ENCODE assay signal across 15 cellular contexts in the genomic region with DNA sequence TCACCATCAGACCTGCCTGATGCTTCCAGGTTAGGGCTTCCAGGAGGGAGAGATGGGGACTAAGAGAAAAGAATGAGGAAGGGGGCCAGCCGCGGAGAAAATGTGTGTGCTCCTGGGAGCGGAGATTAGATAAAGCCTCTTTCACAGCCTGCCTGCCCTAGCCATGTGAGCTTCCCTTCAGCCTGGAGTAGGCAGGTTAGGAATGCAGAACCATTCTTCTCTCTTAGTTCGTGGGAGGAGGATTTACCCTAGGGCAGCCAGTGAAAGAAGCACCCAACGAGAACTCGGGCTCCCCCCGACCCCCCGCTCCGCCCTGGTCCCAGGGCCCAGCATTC. TPM values are rescaled to one million over a fixed set of nuclear protein-coding genes. Genes with fewer than 3 reads are reported as not detected.
DNase-seq lines count a peak whose midpoint lies in the region; ATAC-seq and TF ChIP-seq lines count a peak whose summit lies in the region.
"Had no signal": no experiment of that assay in that cellular context is flagged by ENCODE, and none has a peak within 500 bp of the region (broad histone marks: within the 10 kb centered on the region; RNA-seq: fewer than 3 reads in every experiment).

No MANE protein-coding gene starts in this region.

- no peak for TF ChIP-seq EP300 in gastroesophageal sphincter (IDR thresholded peaks at IDR 0.05)

- H3K4me3 Mint-ChIP-seq in activated CD8-positive, alpha-beta T cell treated with anti-CD3 and anti-CD28 coated beads for 36 hours: peak overlapping the region; percentile 13
- H3K4me3 Mint-ChIP-seq in activated CD8-positive, alpha-beta T cell treated with anti-CD3 and anti-CD28 coated beads, Interleukin-2, amount 10 ng/mL, durations not matched to agents 7 days and 5 days: no peak overlapping the region
- peak overlapping the region; percentile 75 for H3K4me3 Mint-ChIP-seq in activated B cell treated with CpG ODN at 0.5 μM for 24 hours
- no peak overlapping the region for H3K4me3 Mint-ChIP-seq in stimulated activated memory B cell treated with anti-CD40 and anti-IgM and Interleukin-4, amounts not matched to agents 10 μg/mL and 1 μg/mL and 100 μg/mL, for 72 hours

- intact Hi-C loops in activated CD8-positive, alpha-beta T cell treated with anti-CD3 and anti-CD28 coated beads for 36 hours (cut with micrococcal nuclease): no loop called here
- intact Hi-C loops in activated B cell treated with CpG ODN at 0.5 μM for 24 hours (cut with micrococcal nuclease): no loop called here

- H3K4me3 ChIP-seq in iPS-15b (ENCODE audit: low read depth, low read length) (peak overlapping the region; percentile 46), gastroesophageal sphincter (peak overlapping the region in 1 of 2 donors; percentile 43), osteoblast (ENCODE audit: insufficient read depth, low read length) (no peak overlapping the region)
- H3K4me3 ChIP-seq: SJSA1 had no signal

- no peak for DNase-seq in activated CD8-positive, alpha-beta T cell treated with anti-CD3 and anti-CD28 coated beads for 36 hours
- DNase-seq in activated CD8-positive, alpha-beta T cell treated with anti-CD3 and anti-CD28 coated beads, Interleukin-2, amount 10 ng/mL, durations not matched to agents 7 days and 5 days: no peak
- no peak for DNase-seq in activated B cell treated with CpG ODN at 0.5 μM for 24 hours
- DNase-seq in osteoblast (ENCODE audit: insufficient read length, low spot score, missing footprints): no peak
- DNase-seq: amygdala, DMS79 treated with DMSO at 0.1 percent for 48 hours, NCI-H1092 treated with DMSO at 0.1 percent for 48 hours, NCI-H69 had no signal

- H3K9me3 ChIP-seq in iPS-15b (ENCODE audit: control insufficient read depth, insufficient read depth, low read length): no peaks in the 10 kb centered on the region
- H3K9me3 ChIP-seq in gastroesophageal sphincter: no peaks in the 10 kb centered on the region
- no peaks in the 10 kb centered on the region for H3K9me3 ChIP-seq in osteoblast (ENCODE audit: low read depth, low read length)
- H3K9me3 ChIP-seq: SJSA1 had no signal

- no peak for TF ChIP-seq POLR2A in gastroesophageal sphincter (IDR thresholded peaks at IDR 0.05)

- no peak overlapping the region for H3K9ac ChIP-seq in iPS-15b (ENCODE audit: low read depth, low read length)

- no peak overlapping the region for H2AFZ ChIP-seq in osteoblast (ENCODE audit: low read length)

- CTCF ChIA-PET in activated CD8-positive, alpha-beta T cell treated with anti-CD3 and anti-CD28 coated beads for 36 hours (lab: Charles Lee): interaction anchor here (0.8 to 8.1 kb wide), 2 partner anchors 63 to 156 kb away, joined by 3 to 183 read pairs; no protein-coding TSS in a partner anchor
- CTCF ChIA-PET in activated CD8-positive, alpha-beta T cell treated with anti-CD3 and anti-CD28 coated beads, Interleukin-2, amount 10 ng/mL, durations not matched to agents 7 days and 5 days (lab: Charles Lee): no interaction called here
- CTCF ChIA-PET in activated B cell treated with CpG ODN at 0.5 μM for 24 hours (lab: Charles Lee): no interaction called here

- H3K4me1 Mint-ChIP-seq in activated CD8-positive, alpha-beta T cell treated with anti-CD3 and anti-CD28 coated beads for 36 hours (ENCODE audit: low read depth): peaks cover 3% of the 10 kb centered on the region
- peaks cover 7% of the 10 kb centered on the region for H3K4me1 Mint-ChIP-seq in activated CD8-positive, alpha-beta T cell treated with anti-CD3 and anti-CD28 coated beads, Interleukin-2, amount 10 ng/mL, durations not matched to agents 7 days and 5 days (ENCODE audit: low read depth)
- H3K4me1 Mint-ChIP-seq in activated B cell treated with CpG ODN at 0.5 μM for 24 hours: peaks cover 15% of the 10 kb centered on the region
- H3K4me1 Mint-ChIP-seq in stimulated activated memory B cell treated with anti-CD40 and anti-IgM and Interleukin-4, amounts not matched to agents 10 μg/mL and 1 μg/mL and 100 μg/mL, for 72 hours: peaks cover 28% of the 10 kb centered on the region

- no peaks in the 10 kb centered on the region for H3K79me2 ChIP-seq in osteoblast (ENCODE audit: insufficient read depth, low read length)

- H3K4me2 ChIP-seq in osteoblast (ENCODE audit: insufficient read depth, low read length): no peak overlapping the region

- POLR2A ChIA-PET in activated CD8-positive, alpha-beta T cell treated with anti-CD3 and anti-CD28 coated beads for 36 hours (lab: Charles Lee): no interaction called here
- POLR2A ChIA-PET in activated CD8-positive, alpha-beta T cell treated with anti-CD3 and anti-CD28 coated beads, Interleukin-2, amount 10 ng/mL, durations not matched to agents 7 days and 5 days (lab: Charles Lee): interaction anchor here (0.6 kb wide), 1 partner anchor 159 kb away, joined by 3 read pairs; no protein-coding TSS in a partner anchor
- POLR2A ChIA-PET in activated B cell treated with CpG ODN at 0.5 μM for 24 hours (lab: Charles Lee): no interaction called here

- no peak overlapping the region for H3K27ac ChIP-seq in gastroesophageal sphincter
- no peak overlapping the region for H3K27ac ChIP-seq in osteoblast (ENCODE audit: low read depth, low read length)
- H3K27ac ChIP-seq: SJSA1 had no signal

- no peaks in the 10 kb centered on the region for H3K36me3 Mint-ChIP-seq in activated CD8-positive, alpha-beta T cell treated with anti-CD3 and anti-CD28 coated beads for 36 hours (ENCODE audit: low read depth)
- no peaks in the 10 kb centered on the region for H3K36me3 Mint-ChIP-seq in activated CD8-positive, alpha-beta T cell treated with anti-CD3 and anti-CD28 coated beads, Interleukin-2, amount 10 ng/mL, durations not matched to agents 7 days and 5 days (ENCODE audit: low read depth)
- no peaks in the 10 kb centered on the region for H3K36me3 Mint-ChIP-seq in activated B cell treated with CpG ODN at 0.5 μM for 24 hours (ENCODE audit: low read depth)
- no peaks in the 10 kb centered on the region for H3K36me3 Mint-ChIP-seq in stimulated activated memory B cell treated with anti-CD40 and anti-IgM and Interleukin-4, amounts not matched to agents 10 μg/mL and 1 μg/mL and 100 μg/mL, for 72 hours

- 80 to 90% methylated on average over 1 to 2 of the region's 9 CpGs for WGBS in gastroesophageal sphincter (ENCODE audit: low coverage in 1 of 2), 2 donors

- H3K27me3 Mint-ChIP-seq in activated CD8-positive, alpha-beta T cell treated with anti-CD3 and anti-CD28 coated beads for 36 hours: peaks cover 42% of the 10 kb centered on the region
- peaks cover 52% of the 10 kb centered on the region for H3K27me3 Mint-ChIP-seq in activated CD8-positive, alpha-beta T cell treated with anti-CD3 and anti-CD28 coated beads, Interleukin-2, amount 10 ng/mL, durations not matched to agents 7 days and 5 days (ENCODE audit: low read depth)
- H3K27me3 Mint-ChIP-seq in activated B cell treated with CpG ODN at 0.5 μM for 24 hours: peaks cover 48% of the 10 kb centered on the region
- H3K27me3 Mint-ChIP-seq in stimulated activated memory B cell treated with anti-CD40 and anti-IgM and Interleukin-4, amounts not matched to agents 10 μg/mL and 1 μg/mL and 100 μg/mL, for 72 hours: peaks cover 74% of the 10 kb centered on the region

- no peak overlapping the region for H3K27ac Mint-ChIP-seq in activated CD8-positive, alpha-beta T cell treated with anti-CD3 and anti-CD28 coated beads for 36 hours
- no peak overlapping the region for H3K27ac Mint-ChIP-seq in activated CD8-positive, alpha-beta T cell treated with anti-CD3 and anti-CD28 coated beads, Interleukin-2, amount 10 ng/mL, durations not matched to agents 7 days and 5 days
- no peak overlapping the region for H3K27ac Mint-ChIP-seq in activated B cell treated with CpG ODN at 0.5 μM for 24 hours
- H3K27ac Mint-ChIP-seq in stimulated activated memory B cell treated with anti-CD40 and anti-IgM and Interleukin-4, amounts not matched to agents 10 μg/mL and 1 μg/mL and 100 μg/mL, for 72 hours: no peak overlapping the region
- H3K27ac Mint-ChIP-seq: nephron had no signal

- no peak for TF ChIP-seq CTCF in activated CD8-positive, alpha-beta T cell treated with anti-CD3 and anti-CD28 coated beads for 36 hours (IDR thresholded peaks at IDR 0.05)
- TF ChIP-seq CTCF in activated B cell treated with CpG ODN at 0.5 μM for 24 hours (IDR thresholded peaks at IDR 0.05) (no peak), gastroesophageal sphincter (IDR thresholded peaks at IDR 0.05) (no peak), osteoblast (IDR thresholded peaks at IDR 0.05; ENCODE audit: extremely low read depth, low read depth, low read length) (no peak)

- H3K9me3 Mint-ChIP-seq in activated CD8-positive, alpha-beta T cell treated with anti-CD3 and anti-CD28 coated beads for 36 hours: no peaks in the 10 kb centered on the region
- H3K9me3 Mint-ChIP-seq in activated CD8-positive, alpha-beta T cell treated with anti-CD3 and anti-CD28 coated beads, Interleukin-2, amount 10 ng/mL, durations not matched to agents 7 days and 5 days (ENCODE audit: insufficient read depth): no peaks in the 10 kb centered on the region
- H3K9me3 Mint-ChIP-seq in activated B cell treated with CpG ODN at 0.5 μM for 24 hours: no peaks in the 10 kb centered on the region
- no peaks in the 10 kb centered on the region for H3K9me3 Mint-ChIP-seq in stimulated activated memory B cell treated with anti-CD40 and anti-IgM and Interleukin-4, amounts not matched to agents 10 μg/mL and 1 μg/mL and 100 μg/mL, for 72 hours
- H3K9me3 Mint-ChIP-seq: nephron had no signal

- H3K27me3 ChIP-seq in iPS-15b (ENCODE audit: control insufficient read depth, insufficient read depth, low read length): peaks cover 14% of the 10 kb centered on the region
- peaks cover 18% of the 10 kb centered on the region for H3K27me3 ChIP-seq in gastroesophageal sphincter
- peaks cover 5% of the 10 kb centered on the region for H3K27me3 ChIP-seq in osteoblast (ENCODE audit: insufficient read depth, low read length)

- peaks cover 2% of the 10 kb centered on the region for H3K4me1 ChIP-seq in iPS-15b (ENCODE audit: control insufficient read depth, insufficient read depth, low read length)
- H3K4me1 ChIP-seq in gastroesophageal sphincter: peaks cover 0 to 11% (median 0%) of the 10 kb centered on the region in 3 donors
- peaks cover 4% of the 10 kb centered on the region for H3K4me1 ChIP-seq in osteoblast (ENCODE audit: insufficient read depth, low read length)
- H3K4me1 ChIP-seq: SJSA1 had no signal

- H4K20me1 ChIP-seq in osteoblast (ENCODE audit: insufficient read depth, low read length): no peaks in the 10 kb centered on the region

- no peak for ATAC-seq in activated CD8-positive, alpha-beta T cell treated with anti-CD3 and anti-CD28 coated beads for 36 hours
- no peak for ATAC-seq in activated CD8-positive, alpha-beta T cell treated with anti-CD3 and anti-CD28 coated beads, Interleukin-2, amount 10 ng/mL, durations not matched to agents 7 days and 5 days
- ATAC-seq in activated B cell treated with CpG ODN at 0.5 μM for 24 hours (ENCODE audit: low read depth) (no peak), gastroesophageal sphincter (no peak), GM21825 (IDR thresholded peaks at IDR 0.05; ENCODE audit: unreplicated experiment) (no peak)
- ATAC-seq in stimulated activated memory B cell treated with anti-CD40 and anti-IgM and Interleukin-4, amounts not matched to agents 10 μg/mL and 1 μg/mL and 100 μg/mL, for 72 hours: peak; percentile 4

- H3K36me3 ChIP-seq in iPS-15b (ENCODE audit: control insufficient read depth, insufficient read depth, low read length): no peaks in the 10 kb centered on the region
- no peaks in the 10 kb centered on the region for H3K36me3 ChIP-seq in gastroesophageal sphincter
- no peaks in the 10 kb centered on the region for H3K36me3 ChIP-seq in osteoblast (ENCODE audit: insufficient read depth, low read length)
- H3K36me3 ChIP-seq: SJSA1 had no signal

RNA-seq across cellular contexts. Expression of gene POMC, which starts 36.1 kb away (rescaled TPM):
- 1 to 10 TPM; 5.1 to 5.5 TPM for total RNA-seq in activated CD8-positive, alpha-beta T cell treated with anti-CD3 and anti-CD28 coated beads for 36 hours
- total RNA-seq in activated CD8-positive, alpha-beta T cell treated with anti-CD3 and anti-CD28 coated beads, Interleukin-2, amount 10 ng/mL, durations not matched to agents 7 days and 5 days: 1 to 10 TPM; 2.1 to 3.4 TPM
- 3.2 and 4.4 TPM in 2 replicates for total RNA-seq in activated B cell treated with CpG ODN at 0.5 μM for 24 hours
- 10 to 100 TPM in 1 of 4 donors, 1 to 10 TPM in 3; 2.5 to 24.4 (median 5.4) TPM for total RNA-seq in gastroesophageal sphincter
- 0.59 and 2.2 TPM in 2 replicates for total RNA-seq in osteoblast
- total RNA-seq: A673, SJSA1 had no signal

Comparison
In these comparisons a context has a peak if more than half of its experiments do, and no peak if none do; other contexts are left out.
1. H3K4me3 Mint-ChIP-seq: peak in activated CD8-positive, alpha-beta T cell treated with anti-CD3 and anti-CD28 coated beads for 36 hours (single experiment) and activated B cell treated with CpG ODN at 0.5 μM for 24 hours (single experiment); none in activated CD8-positive, alpha-beta T cell treated with anti-CD3 and anti-CD28 coated beads, Interleukin-2, amount 10 ng/mL, durations not matched to agents 7 days and 5 days (single experiment) and stimulated activated memory B cell treated with anti-CD40 and anti-IgM and Interleukin-4, amounts not matched to agents 10 μg/mL and 1 μg/mL and 100 μg/mL, for 72 hours (single experiment).